8 cellular contexts compared by ENCODE assay signal in genomic region chr15:92383528-92384326, GRCh38. TPM values are rescaled to one million over a fixed set of nuclear protein-coding genes. Genes with fewer than 3 reads are reported as not detected.
A peak's percentile ranks its signal among the peaks of the same experiment; 100 is the strongest.
DNase-seq lines count a peak whose midpoint lies in the region; ATAC-seq and TF ChIP-seq lines count a peak whose summit lies in the region.

No MANE protein-coding gene starts in this region.

- peak in 2 of 3 donors; percentile 11 to 30 for DNase-seq in CD4-positive, CD25-positive, alpha-beta regulatory T cell
- DNase-seq in SJCRH30 (peak; percentile 45 to 57), right atrium auricular region (ENCODE audit: low spot score) (no peak), NCI-H345 (lab: John Stamatoyannopoulos, UW) (no peak), NCI-H2107 treated with DMSO at 0.1 percent for 48 hours (lab: John Stamatoyannopoulos, UW; ENCODE audit: unreplicated experiment) (no peak), GF-D8 (lab: John Stamatoyannopoulos, UW) (no peak)

- no peak overlapping the region for H3K4me3 Mint-ChIP-seq in CD4-positive, CD25-positive, alpha-beta regulatory T cell

- peaks cover 0 to 3% of the 10 kb centered on the region in 2 experiments for H3K9me3 ChIP-seq in CD4-positive, CD25-positive, alpha-beta regulatory T cell (ENCODE audit: control insufficient read depth in 2 of 2, low read length in 2 of 2)
- no peaks in the 10 kb centered on the region for H3K9me3 ChIP-seq in SJCRH30 (replicated peaks)
- no peaks in the 10 kb centered on the region for H3K9me3 ChIP-seq in right atrium auricular region

- no peaks in the 10 kb centered on the region for H3K4me1 ChIP-seq in CD4-positive, CD25-positive, alpha-beta regulatory T cell (ENCODE audit: control insufficient read depth, insufficient read depth, low read length, poor library complexity, severe bottlenecking)
- no peaks in the 10 kb centered on the region for H3K4me1 ChIP-seq in SJCRH30
- no peaks in the 10 kb centered on the region for H3K4me1 ChIP-seq in right atrium auricular region

- TF ChIP-seq CTCF in right atrium auricular region (IDR thresholded peaks at IDR 0.05): peak; percentile 29 to 68

- H3K27ac ChIP-seq in CD4-positive, CD25-positive, alpha-beta regulatory T cell (ENCODE audit: insufficient read depth, low read length, poor library complexity, severe bottlenecking): no peak overlapping the region
- no peak overlapping the region for H3K27ac ChIP-seq in SJCRH30
- H3K27ac ChIP-seq in right atrium auricular region: no peak overlapping the region

- H3K4me1 Mint-ChIP-seq in CD4-positive, CD25-positive, alpha-beta regulatory T cell: peaks cover 0 to 3% (median 0%) of the 10 kb centered on the region in 4 donors

- no peak overlapping the region for H3K27ac Mint-ChIP-seq in CD4-positive, CD25-positive, alpha-beta regulatory T cell

- peaks cover 0 to 3% (median 0%) of the 10 kb centered on the region in 7 donors for H3K9me3 Mint-ChIP-seq in CD4-positive, CD25-positive, alpha-beta regulatory T cell

- H3K4me3 ChIP-seq in CD4-positive, CD25-positive, alpha-beta regulatory T cell (ENCODE audit: low read depth, low read length): no peak overlapping the region
- H3K4me3 ChIP-seq in SJCRH30 (no peak overlapping the region), right atrium auricular region (no peak overlapping the region)

- peaks cover 8% of the 10 kb centered on the region for H3K27me3 ChIP-seq in CD4-positive, CD25-positive, alpha-beta regulatory T cell (ENCODE audit: control insufficient read depth, insufficient read depth, low read length)
- peaks cover 12% of the 10 kb centered on the region for H3K27me3 ChIP-seq in SJCRH30
- no peaks in the 10 kb centered on the region for H3K27me3 ChIP-seq in right atrium auricular region

- no peak for ATAC-seq in CD4-positive, CD25-positive, alpha-beta regulatory T cell (ENCODE audit: low read depth in 2 of 2)
- ATAC-seq in GM19438 (IDR thresholded peaks at IDR 0.05; ENCODE audit: low read depth, unreplicated experiment) (peak; percentile 60), GM21423 (IDR thresholded peaks at IDR 0.05; ENCODE audit: unreplicated experiment) (no peak)

- H3K27me3 Mint-ChIP-seq in CD4-positive, CD25-positive, alpha-beta regulatory T cell: peaks cover 29% of the 10 kb centered on the region

- no peaks in the 10 kb centered on the region for H3K36me3 Mint-ChIP-seq in CD4-positive, CD25-positive, alpha-beta regulatory T cell

- no peaks in the 10 kb centered on the region for H3K36me3 ChIP-seq in CD4-positive, CD25-positive, alpha-beta regulatory T cell (ENCODE audit: control insufficient read depth, insufficient read depth, low read length)
- H3K36me3 ChIP-seq in SJCRH30 (no peaks in the 10 kb centered on the region), right atrium auricular region (no peaks in the 10 kb centered on the region)

RNA-seq across cellular contexts. Expression of gene ST8SIA2, which starts 10.0 kb away (rescaled TPM):
- not detected for total RNA-seq in CD4-positive, CD25-positive, alpha-beta regulatory T cell
- polyA plus RNA-seq in CD4-positive, CD25-positive, alpha-beta regulatory T cell: not detected
- 1.3 and 2.1 TPM in 2 replicates for total RNA-seq in SJCRH30 (2014; rRNA removed; shearing (Covaris generic))
- under 1 TPM; 0.35 to 0.37 TPM for total RNA-seq in right atrium auricular region

Comparison
In these comparisons a context has a peak if more than half of its experiments do, and no peak if none do; other contexts are left out.
1. DNase-seq: peak in CD4-positive, CD25-positive, alpha-beta regulatory T cell (2 of 3) and SJCRH30 (2 of 2); none in right atrium auricular region (single experiment), NCI-H345 (single experiment), NCI-H2107 treated with DMSO at 0.1 percent for 48 hours (single experiment) and GF-D8 (single experiment).